Comparison of ENCODE assay signal across 4 cellular contexts in genomic region chr17:14797801-14798200, GRCh38.
"Had no signal": no experiment of that assay in that cellular context is flagged by ENCODE, and none has a peak within 500 bp of the region (broad histone marks: within the 10 kb centered on the region; RNA-seq: fewer than 3 reads in every experiment).

No MANE protein-coding gene starts in this region.

- H3K9ac ChIP-seq: GM23248 had no signal

- H2AFZ ChIP-seq: GM23248 had no signal

- DNase-seq: GM23248, IMR-90 had no signal

- H3K36me3 ChIP-seq: HAP-1 had no signal

- H3K27ac ChIP-seq: GM23248 had no signal

- H3K4me3 ChIP-seq: GM23248, HAP-1, K562 had no signal

- H3K4me1 ChIP-seq: HAP-1 had no signal

- H3K9me3 ChIP-seq: HAP-1 had no signal
